In genomic region chr5:176676361-176676824, GRCh38 we compare ENCODE assay signal across 1 cellular context.
TF ChIP-seq lines count a peak whose summit lies in the region.

No MANE protein-coding gene starts in this region.

TF ChIP-seq in H1, 55 proteins besides CTCF, POLR2A, EP300 and RAD21 (continued from another document):
- TF ChIP-seq CHD7 (IDR thresholded peaks at IDR 0.05; ENCODE audit: insufficient replicate concordance, low read length) (no peak), HDAC6 (IDR thresholded peaks at IDR 0.05; ENCODE audit: low read depth, low read length) (no peak), BACH1 (IDR thresholded peaks at IDR 0.05; ENCODE audit: low read length) (peak; percentile 58; the same call in 1 of the 2 replicates), KDM5A (IDR thresholded peaks at IDR 0.05; ENCODE audit: low read length) (no peak)
